Comparison of ENCODE assay signal across 2 cellular contexts in genomic region chr6:33191383-33192104, GRCh38.
TF ChIP-seq lines count a peak whose summit lies in the region.

No MANE protein-coding gene starts in this region.

TF ChIP-seq in IMR-90, 13 proteins besides CTCF, POLR2A, EP300 and RAD21:
- no peak for TF ChIP-seq FOS (IDR thresholded peaks at IDR 0.05; ENCODE audit: low read depth, low read length)
TF ChIP-seq in IMR-90: peak in this region for 0.

TF ChIP-seq in H1, 55 proteins besides CTCF, POLR2A, EP300 and RAD21:
- peak; percentile 32; the same call in 1 of the 2 replicates for TF ChIP-seq SUZ12 (IDR thresholded peaks at IDR 0.05; ENCODE audit: low read length)
- TF ChIP-seq NANOG (IDR thresholded peaks at IDR 0.05; ENCODE audit: insufficient read depth, low read depth, low read length, poor library complexity, severe bottlenecking) = no peak
